Comparison of ENCODE assay signal across 11 cellular contexts in the genomic region with DNA sequence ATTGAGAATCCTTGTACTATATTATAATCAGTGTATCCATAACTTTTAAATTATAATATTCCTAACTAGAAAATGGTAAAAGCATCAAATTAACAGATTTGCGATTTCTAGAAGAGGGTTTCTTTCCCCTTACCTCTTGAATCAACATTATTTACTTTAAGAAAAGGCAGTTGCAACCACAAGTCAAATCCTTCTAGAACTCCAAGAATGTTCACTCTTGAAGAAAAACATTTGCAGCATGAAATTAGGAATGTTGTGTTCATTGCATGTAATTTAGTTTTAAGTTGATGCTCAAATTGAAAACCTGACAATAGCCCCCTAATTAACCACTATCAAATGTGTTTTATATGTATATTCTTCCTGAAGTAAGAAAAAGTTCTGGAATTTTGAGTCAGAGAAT. TPM values are rescaled to one million over a fixed set of nuclear protein-coding genes. Genes with fewer than 3 reads are reported as not detected.
DNase-seq lines count a peak whose midpoint lies in the region; ATAC-seq and TF ChIP-seq lines count a peak whose summit lies in the region.
"Had no signal": no experiment of that assay in that cellular context is flagged by ENCODE, and none has a peak within 500 bp of the region (broad histone marks: within the 10 kb centered on the region; RNA-seq: fewer than 3 reads in every experiment).

No MANE protein-coding gene starts in this region.

- peaks cover 34% of the 10 kb centered on the region for H3K4me1 Mint-ChIP-seq in activated naive CD8-positive, alpha-beta T cell treated with anti-CD3 and anti-CD28 coated beads for 36 hours

- ATAC-seq in left ventricle myocardium superior (no peak), upper lobe of right lung (no peak), HG02840 (IDR thresholded peaks at IDR 0.05; ENCODE audit: low FRiP score, unreplicated experiment) (no peak)
- ATAC-seq: left lobe of liver had no signal

- H3K36me3 Mint-ChIP-seq in activated naive CD8-positive, alpha-beta T cell treated with anti-CD3 and anti-CD28 coated beads for 36 hours = peaks cover 39% of the 10 kb centered on the region

- H3K9me3 ChIP-seq in left ventricle myocardium inferior (replicated peaks) (no peaks in the 10 kb centered on the region), mesodermal cell (ENCODE audit: control insufficient read depth, low read length) (peaks cover 4% of the 10 kb centered on the region), upper lobe of right lung (no peaks in the 10 kb centered on the region)

- peak overlapping the region; percentile 29 for H3K27ac Mint-ChIP-seq in activated naive CD8-positive, alpha-beta T cell treated with anti-CD3 and anti-CD28 coated beads for 36 hours

- H3K27me3 ChIP-seq in left ventricle myocardium inferior (ENCODE audit: low read depth) (no peaks in the 10 kb centered on the region), upper lobe of right lung (no peaks in the 10 kb centered on the region)

- H3K9me3 Mint-ChIP-seq in activated naive CD8-positive, alpha-beta T cell treated with anti-CD3 and anti-CD28 coated beads for 36 hours = peaks cover 2% of the 10 kb centered on the region

- H3K36me3 ChIP-seq in left ventricle myocardium inferior (peaks cover 11% of the 10 kb centered on the region), mesodermal cell (ENCODE audit: control insufficient read depth, insufficient read depth, low read length) (peaks cover 30% of the 10 kb centered on the region), upper lobe of right lung (no peaks in the 10 kb centered on the region)

- intact Hi-C loops in left ventricle myocardium inferior (cut with micrococcal nuclease) = loop anchor here (10.0 kb wide), 1 partner anchor 69 kb away; no protein-coding TSS in a partner anchor
- intact Hi-C loops in left ventricle myocardium superior (cut with micrococcal nuclease) = loop anchor here (10.0 kb wide), 1 partner anchor 59 kb away; no protein-coding TSS in a partner anchor
- intact Hi-C loops in upper lobe of right lung (cut with DNase I) = loop anchor here (10.0 kb wide), 1 partner anchor 119 kb away; the partner anchor contains the start of gene TRAF3IP2

- TF ChIP-seq CTCF in left ventricle myocardium inferior (IDR thresholded peaks at IDR 0.05; ENCODE audit: borderline replicate concordance) (no peak), upper lobe of right lung (IDR thresholded peaks at IDR 0.05) (no peak)

- H3K4me3 Mint-ChIP-seq in activated naive CD8-positive, alpha-beta T cell treated with anti-CD3 and anti-CD28 coated beads for 36 hours = peak overlapping the region; percentile 51

- WGBS in mesodermal cell (ENCODE audit: insufficient coverage in 2 of 2), 2 experiments = 71% methylated on average over 1 of the region's 1 CpG; no CpG with 5 or more reads in 1 of the 2 experiments

- DNase-seq in left ventricle myocardium inferior = no peak
- DNase-seq in left ventricle myocardium superior = no peak
- no peak for DNase-seq in activated naive CD8-positive, alpha-beta T cell treated with anti-CD3 and anti-CD28 coated beads for 36 hours
- DNase-seq in upper lobe of right lung = no peak
- DNase-seq in SKM-1 treated with dmso at 0.1 percent for 144 hours (lab: John Stamatoyannopoulos, UW; ENCODE audit: unreplicated experiment) = no peak
- DNase-seq in SIG-M5 (lab: John Stamatoyannopoulos, UW) = no peak
- DNase-seq: activated CD4-positive, alpha-beta T cell treated with anti-CD3 and anti-CD28 coated beads for 1 hour; NCI-H226 had no signal

- H3K27ac ChIP-seq in left ventricle myocardium inferior (replicated peaks) (peak overlapping the region; percentile 100), mesodermal cell (ENCODE audit: low read depth, low read length, severe bottlenecking) (no peak overlapping the region), upper lobe of right lung (peak overlapping the region; percentile 97)

- no peaks in the 10 kb centered on the region for H3K27me3 Mint-ChIP-seq in activated naive CD8-positive, alpha-beta T cell treated with anti-CD3 and anti-CD28 coated beads for 36 hours

- peaks cover 44% of the 10 kb centered on the region for H3K4me1 ChIP-seq in left ventricle myocardium inferior
- H3K4me1 ChIP-seq in mesodermal cell (ENCODE audit: control insufficient read depth, insufficient read depth, low read length, poor library complexity, severe bottlenecking) = peaks cover 10% of the 10 kb centered on the region
- H3K4me1 ChIP-seq in upper lobe of right lung = peaks cover 23% of the 10 kb centered on the region

- H3K4me3 ChIP-seq in left ventricle myocardium inferior (no peak overlapping the region), mesodermal cell (ENCODE audit: extremely low read depth, insufficient read depth, low read length, poor library complexity, severe bottlenecking) (peak overlapping the region; percentile 74), upper lobe of right lung (peak overlapping the region; percentile 71)

RNA-seq across cellular contexts. Expression of gene REV3L, which starts 2.3 kb away (rescaled TPM):
- 12.5 TPM for total RNA-seq in left ventricle myocardium inferior
- 12.8 TPM for total RNA-seq in left ventricle myocardium superior
- 10 to 100 TPM; 17.0 TPM for total RNA-seq in activated naive CD8-positive, alpha-beta T cell treated with anti-CD3 and anti-CD28 coated beads for 36 hours
- 7.4 TPM for polyA plus RNA-seq in mesodermal cell (2013, experiment 1 of 2)
- polyA plus RNA-seq in mesodermal cell (2013, experiment 2 of 2) = 7.8 TPM
- 37.5 TPM for total RNA-seq in upper lobe of right lung
